ENCODE assay signal across 11 cellular contexts in genomic region chr1:218366322-218367052, GRCh38. TPM values are rescaled to one million over a fixed set of nuclear protein-coding genes. Genes with fewer than 3 reads are reported as not detected.
DNase-seq lines count a peak whose midpoint lies in the region; TF ChIP-seq lines count a peak whose summit lies in the region.
"Had no signal": no experiment of that assay in that cellular context is flagged by ENCODE, and none has a peak within 500 bp of the region (broad histone marks: within the 10 kb centered on the region; RNA-seq: fewer than 3 reads in every experiment).

No MANE protein-coding gene starts in this region.

- peak overlapping the region; percentile 96 for H3K27ac ChIP-seq in mesenchymal stem cell (ENCODE audit: low read length, poor library complexity, severe bottlenecking)

- no peak for TF ChIP-seq CTCF in Calu3 (IDR thresholded peaks at IDR 0.05; ENCODE audit: unreplicated experiment)

- H2AK5ac ChIP-seq in mesenchymal stem cell (ENCODE audit: low read length, severe bottlenecking): peak overlapping the region; percentile 88

- H3K4me3 Mint-ChIP-seq in Calu3 (ENCODE audit: low read depth, unreplicated experiment): no peak overlapping the region
- H3K4me3 Mint-ChIP-seq: activated CD4-positive, alpha-beta T cell treated with anti-CD3 and anti-CD28 coated beads for 36 hours had no signal

- no peak for DNase-seq in Calu3
- peak; percentile 87 for DNase-seq in NCI-H146 treated with DMSO at 0.1 percent for 48 hours (lab: John Stamatoyannopoulos, UW; ENCODE audit: unreplicated experiment)
- peak; percentile 98 for DNase-seq in SHP77 (lab: John Stamatoyannopoulos, UW)
- no peak for DNase-seq in mesenchymal stem cell
- no peak for DNase-seq in activated naive CD4-positive, alpha-beta T cell treated with Interleukin-2 at 50 U/mL for 16 hours
- DNase-seq in C1 segment of cervical spinal cord (lab: John Stamatoyannopoulos, UW): no peak
- DNase-seq in H7: no peak
- DNase-seq: activated CD4-positive, alpha-beta T cell treated with anti-CD3 and anti-CD28 coated beads for 36 hours; NCI-H446 treated with DMSO at 0.1 percent for 48 hours; T-helper 2 cell had no signal

- H3K4me3 ChIP-seq in mesenchymal stem cell (ENCODE audit: insufficient read depth in 1 of 2, low read depth in 1 of 2, low read length in 2 of 2) (no peak overlapping the region), H7 (ENCODE audit: insufficient read depth, low read depth, low read length) (no peak overlapping the region)
- H3K4me3 ChIP-seq: prostate gland had no signal

- H3K27me3 Mint-ChIP-seq in Calu3 (ENCODE audit: unreplicated experiment): no peaks in the 10 kb centered on the region

- H3K36me3 ChIP-seq in mesenchymal stem cell (ENCODE audit: control insufficient read depth in 1 of 2, insufficient read depth in 2 of 2, low read depth in 1 of 2, low read length in 2 of 2) (peaks cover 0 to 36% of the 10 kb centered on the region in 2 experiments), H7 (replicated peaks; ENCODE audit: control insufficient read depth, insufficient read depth, low read length) (no peaks in the 10 kb centered on the region)
- H3K36me3 ChIP-seq: prostate gland had no signal

- H3K9me3 ChIP-seq in mesenchymal stem cell (ENCODE audit: control insufficient read depth, low read length): no peaks in the 10 kb centered on the region
- H3K9me3 ChIP-seq: prostate gland had no signal

- no peak overlapping the region for H2BK12ac ChIP-seq in mesenchymal stem cell (ENCODE audit: low read length in 2 of 2)

- H3K4me2 ChIP-seq in mesenchymal stem cell (ENCODE audit: low read length, poor library complexity, severe bottlenecking): no peak overlapping the region

- no peak overlapping the region for H4K91ac ChIP-seq in mesenchymal stem cell (ENCODE audit: low read length)

- peaks cover 32% of the 10 kb centered on the region for H3K4me1 ChIP-seq in mesenchymal stem cell (ENCODE audit: control insufficient read depth, insufficient read depth, low read depth, low read length)
- H3K4me1 ChIP-seq: prostate gland had no signal

- H2BK5ac ChIP-seq in mesenchymal stem cell (ENCODE audit: low read depth, low read length, poor library complexity, severe bottlenecking): peak overlapping the region; percentile 24

- peak overlapping the region; percentile 18 for H3K27ac Mint-ChIP-seq in Calu3 (ENCODE audit: unreplicated experiment)
- H3K27ac Mint-ChIP-seq: activated CD4-positive, alpha-beta T cell treated with anti-CD3 and anti-CD28 coated beads for 36 hours had no signal

- peaks cover 22% of the 10 kb centered on the region for H3K36me3 Mint-ChIP-seq in Calu3 (ENCODE audit: insufficient read depth, unreplicated experiment)

- BruUV-seq in Calu3 (replicated peaks; lab: Mats Ljungman, UMichigan): no TSS peak

- no peak overlapping the region for H4K8ac ChIP-seq in mesenchymal stem cell (ENCODE audit: low read length)

- H2AFZ ChIP-seq in mesenchymal stem cell (ENCODE audit: low read depth, low read length): no peak overlapping the region

- no peak overlapping the region for H2BK120ac ChIP-seq in mesenchymal stem cell (ENCODE audit: low read depth, low read length)

- H3K9me3 Mint-ChIP-seq in Calu3 (ENCODE audit: low read depth, unreplicated experiment): peaks cover 2% of the 10 kb centered on the region

- WGBS in mesenchymal stem cell: 95% methylated on average over 4 of the region's 5 CpGs

- no peak overlapping the region for H3K14ac ChIP-seq in mesenchymal stem cell (ENCODE audit: low read length in 2 of 2)

- intact Hi-C loops in Calu3 (cut with micrococcal nuclease; ENCODE audit: unreplicated experiment): no loop called here

- no peak overlapping the region for H3K4ac ChIP-seq in mesenchymal stem cell (ENCODE audit: low read depth in 1 of 2, low read length in 2 of 2)

- no peaks in the 10 kb centered on the region for H3K27me3 ChIP-seq in mesenchymal stem cell (ENCODE audit: control insufficient read depth in 1 of 2, insufficient read depth in 1 of 2, low read length in 2 of 2)
- no peaks in the 10 kb centered on the region for H3K27me3 ChIP-seq in H7 (ENCODE audit: control insufficient read depth, insufficient read depth, low read length)

- no peak overlapping the region for H3K18ac ChIP-seq in mesenchymal stem cell (ENCODE audit: low read depth in 1 of 2, low read length in 2 of 2)

- H3K9ac ChIP-seq in mesenchymal stem cell (ENCODE audit: low read length): no peak overlapping the region

- H3K79me1 ChIP-seq in mesenchymal stem cell (replicated peaks; ENCODE audit: low read length, poor library complexity, severe bottlenecking): peaks cover 4% of the 10 kb centered on the region

- H3K23ac ChIP-seq in mesenchymal stem cell (ENCODE audit: low read length in 2 of 2): no peak overlapping the region

- no peak overlapping the region for H2BK15ac ChIP-seq in mesenchymal stem cell (ENCODE audit: low read depth, poor library complexity, severe bottlenecking)

- H3K4me1 Mint-ChIP-seq in Calu3 (ENCODE audit: low read depth, unreplicated experiment): peaks cover 52% of the 10 kb centered on the region
- H3K4me1 Mint-ChIP-seq: activated CD4-positive, alpha-beta T cell treated with anti-CD3 and anti-CD28 coated beads for 36 hours had no signal

- CTCF ChIA-PET in Calu3 (lab: Charles Lee): interaction anchor here (0.8 to 1.3 kb wide), 6 partner anchors 10 to 173 kb away, joined by 3 to 5 read pairs (median 3); no protein-coding TSS in a partner anchor

RNA-seq across cellular contexts. Expression of gene TGFB2, which starts 21.4 kb away (rescaled TPM):
- total RNA-seq in Calu3 (2022): 32.2 and 37.6 TPM in 2 replicates
- 23.5 TPM for polyA plus RNA-seq in mesenchymal stem cell (2013, experiment 1 of 2)
- polyA plus RNA-seq in mesenchymal stem cell (2013, experiment 2 of 2): 23.9 TPM
- 0.67 and 2.1 TPM in 2 replicates for total RNA-seq in H7 (2014; rRNA removed; shearing (Covaris generic))

Comparison
In these comparisons a context has a peak if more than half of its experiments do, and no peak if none do; other contexts are left out.
1. DNase-seq: peak in NCI-H146 treated with DMSO at 0.1 percent for 48 hours (single experiment) and SHP77 (2 of 2); none in Calu3 (single experiment), mesenchymal stem cell (single experiment), activated naive CD4-positive, alpha-beta T cell treated with Interleukin-2 at 50 U/mL for 16 hours (single experiment), C1 segment of cervical spinal cord (0 of 14) and H7 (single experiment).
2. RNA of gene TGFB2, which starts 21.4 kb away (total RNA-seq): 32.2 to 37.6 TPM in Calu3; 0.67 to 2.1 TPM in H7; every median in the first group is over 10 times any median in the second.